ENCODE assay signal across 19 cellular contexts in the genomic region with DNA sequence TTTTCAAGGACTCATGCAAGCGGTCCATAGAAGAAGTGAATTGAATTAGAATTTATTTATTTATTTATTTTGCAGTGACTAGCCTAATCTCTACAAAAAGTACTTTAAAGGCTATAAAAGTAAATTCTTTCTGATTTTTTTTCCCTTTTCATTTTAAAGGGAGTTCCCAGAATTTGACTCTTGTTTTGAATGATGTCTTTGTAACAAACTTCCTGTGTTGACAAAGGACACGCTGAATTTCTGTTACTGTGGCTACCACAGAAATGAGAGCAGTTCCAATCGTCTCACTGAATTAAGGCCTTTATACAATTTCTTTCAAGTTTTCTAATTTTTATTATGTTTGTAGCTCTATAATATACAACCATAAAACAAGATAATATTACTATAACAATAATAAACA. TPM values are rescaled to one million over a fixed set of nuclear protein-coding genes. Genes with fewer than 3 reads are reported as not detected.
DNase-seq lines count a peak whose midpoint lies in the region; ATAC-seq, FAIRE-seq and TF ChIP-seq lines count a peak whose summit lies in the region.
"Had no signal": no experiment of that assay in that cellular context is flagged by ENCODE, and none has a peak within 500 bp of the region (broad histone marks: within the 10 kb centered on the region; RNA-seq: fewer than 3 reads in every experiment).

No MANE protein-coding gene starts in this region.

- H3K4me3 Mint-ChIP-seq in memory B cell, result no peak overlapping the region

- H3K27ac Mint-ChIP-seq in memory B cell, result no peak overlapping the region

- in situ Hi-C loops in GM12878 (cut with MboI), result no loop called here

- RAD21 ChIA-PET in GM12878 (lab: Charles Lee; ENCODE audit: unreplicated experiment), result interaction anchor here (1.0 to 2.1 kb wide), 3 partner anchors 63 to 74 kb away, joined by 3 to 8 read pairs (median 3); no protein-coding TSS in a partner anchor

- POLR2A ChIA-PET in GM12878 (lab: Charles Lee) (interaction anchor here (1.5 kb wide), 1 partner anchor 47 kb away, joined by 3 read pairs; no protein-coding TSS in a partner anchor), PC-9 (lab: Charles Lee; ENCODE audit: unreplicated experiment) (interaction anchor here (0.6 kb wide), 1 partner anchor 45 kb away, joined by 4 read pairs; no protein-coding TSS in a partner anchor)

- H2AFZ ChIP-seq in GM12878 (ENCODE audit: control insufficient read depth, low read depth, low read length) (no peak overlapping the region), PC-9 (no peak overlapping the region)

- no peak for TF ChIP-seq POLR2A in GM12878 (IDR thresholded peaks at IDR 0.05; ENCODE audit: low read depth, low read length)
- no peak for TF ChIP-seq POLR2A in vagina (IDR thresholded peaks at IDR 0.05)

- H3K4me1 ChIP-seq in left ventricle myocardium inferior (peaks cover 15% of the 10 kb centered on the region), right atrium auricular region (peaks cover 0 to 25% of the 10 kb centered on the region in 2 donors), GM12878 (ENCODE audit: control insufficient read depth, insufficient read depth, low read length) (peaks cover 32% of the 10 kb centered on the region), vagina (no peaks in the 10 kb centered on the region), PC-9 (replicated peaks; ENCODE audit: insufficient read depth) (peaks cover 41% of the 10 kb centered on the region)

- H3K36me3 Mint-ChIP-seq in memory B cell, result peaks cover 2% of the 10 kb centered on the region

- H3K27me3 ChIP-seq in left ventricle myocardium inferior (ENCODE audit: low read depth) (no peaks in the 10 kb centered on the region), right atrium auricular region (no peaks in the 10 kb centered on the region), GM12878 (replicated peaks in 1 of 2; ENCODE audit: control insufficient read depth in 2 of 2, insufficient read depth in 2 of 2, low read length in 1 of 2) (no peaks in the 10 kb centered on the region), vagina (no peaks in the 10 kb centered on the region), PC-9 (ENCODE audit: insufficient read depth, low read depth) (no peaks in the 10 kb centered on the region)
- H3K27me3 ChIP-seq: ovary had no signal

- SMC1A ChIA-PET in GM12878 (lab: Charles Lee; ENCODE audit: uncharacterized antibody, unreplicated experiment), result interaction anchor here (0.6 to 7.8 kb wide), 8 partner anchors 10 to 187 kb away, joined by 3 to 78 read pairs (median 4); a partner anchor contains a TSS

- no peaks in the 10 kb centered on the region for H3K9me3 ChIP-seq in left ventricle myocardium inferior (replicated peaks)
- no peaks in the 10 kb centered on the region for H3K9me3 ChIP-seq in right atrium auricular region
- H3K9me3 ChIP-seq in GM12878 (replicated peaks; ENCODE audit: control insufficient read depth, insufficient read depth, low read length), result peaks cover 2% of the 10 kb centered on the region; the same call in 2 of the 3 replicates
- H3K9me3 ChIP-seq in vagina, result no peaks in the 10 kb centered on the region
- H3K9me3 ChIP-seq in PC-9 (ENCODE audit: insufficient read depth, low read depth), result peaks cover 2% of the 10 kb centered on the region; the same call in 1 of the 2 replicates
- H3K9me3 ChIP-seq: ovary had no signal

- no peaks in the 10 kb centered on the region for H3K9me2 ChIP-seq in PC-9 (ENCODE audit: insufficient read depth)

- intact Hi-C loops in left ventricle myocardium inferior (cut with micrococcal nuclease), result no loop called here
- intact Hi-C loops in GM12878 (cut with micrococcal nuclease; ENCODE audit: unreplicated experiment), result no loop called here
- intact Hi-C loops in vagina (cut with DNase I), result no loop called here
- intact Hi-C loops in PC-9 (cut with micrococcal nuclease; ENCODE audit: unreplicated experiment), result no loop called here

- H3K27me3 Mint-ChIP-seq in memory B cell, result peaks cover 4% of the 10 kb centered on the region

- H3K4me1 Mint-ChIP-seq in memory B cell, result peaks cover 28% of the 10 kb centered on the region

- no peaks in the 10 kb centered on the region for H3K9me3 Mint-ChIP-seq in memory B cell

- H3K36me3 ChIP-seq in left ventricle myocardium inferior (no peaks in the 10 kb centered on the region), right atrium auricular region (no peaks in the 10 kb centered on the region), GM12878 (ENCODE audit: control insufficient read depth in 2 of 2, insufficient read depth in 2 of 2, low read length in 1 of 2) (no peaks in the 10 kb centered on the region), vagina (no peaks in the 10 kb centered on the region), PC-9 (ENCODE audit: low read depth) (no peaks in the 10 kb centered on the region)
- H3K36me3 ChIP-seq: ovary had no signal

- ATAC-seq in GM12878 (peak; percentile 49), memory B cell (ENCODE audit: low read depth) (peak; percentile 56), GM18511 (IDR thresholded peaks at IDR 0.05; ENCODE audit: unreplicated experiment) (no peak)
- ATAC-seq: esophagus mucosa had no signal

- H3K4me2 ChIP-seq in GM12878 (ENCODE audit: control insufficient read depth, insufficient read depth) (no peak overlapping the region), PC-9 (no peak overlapping the region)
- H3K4me2 ChIP-seq: KMS-11 had no signal

- H3K4me3 ChIP-seq in left ventricle myocardium inferior (no peak overlapping the region), right atrium auricular region (no peak overlapping the region), GM12878 (no peak overlapping the region), vagina (no peak overlapping the region), PC-9 (no peak overlapping the region)
- H3K4me3 ChIP-seq: ovary had no signal

- no peak for FAIRE-seq in GM12878 (lab: Jason Lieb, UNC)
- FAIRE-seq: H1, RCC 7860, urothelium cell line had no signal

- H4K20me1 ChIP-seq in GM12878 (ENCODE audit: control insufficient read depth, insufficient read depth) (no peaks in the 10 kb centered on the region), PC-9 (ENCODE audit: insufficient read depth) (no peaks in the 10 kb centered on the region)

- TF ChIP-seq EP300 in GM12878 (IDR thresholded peaks at IDR 0.05; ENCODE audit: borderline replicate concordance in 1 of 2, control insufficient read depth in 1 of 2, low read depth in 2 of 2, low read length in 2 of 2), result peak in 1 of 2 experiments; percentile 57; a peak in 1 of 4 replicates

- TF ChIP-seq CTCF in left ventricle myocardium inferior (IDR thresholded peaks at IDR 0.05; ENCODE audit: borderline replicate concordance), result no peak
- no peak for TF ChIP-seq CTCF in right atrium auricular region (IDR thresholded peaks at IDR 0.05)
- no peak for TF ChIP-seq CTCF in GM12878 (IDR thresholded peaks at IDR 0.05 in 2 of 3, conservative IDR thresholded peaks at IDR 0.05 in 1 of 3; ENCODE audit: control insufficient read depth in 2 of 3, extremely low read depth in 1 of 3, insufficient read depth in 1 of 3, low read depth in 3 of 3, low read length in 3 of 3)
- no peak for TF ChIP-seq CTCF in vagina (IDR thresholded peaks at IDR 0.05)
- TF ChIP-seq CTCF in PC-9 (conservative IDR thresholded peaks at IDR 0.05), result no peak

- no peak overlapping the region for H3K9ac ChIP-seq in GM12878 (ENCODE audit: control insufficient read depth, insufficient read depth, low read length)
- H3K9ac ChIP-seq: KMS-11 had no signal

- peaks cover 29% of the 10 kb centered on the region for H3F3A ChIP-seq in PC-9 (ENCODE audit: insufficient read depth, low read depth)

- H3K27ac ChIP-seq in left ventricle myocardium inferior (replicated peaks) (peak overlapping the region; percentile 10), right atrium auricular region (no peak overlapping the region), GM12878 (ENCODE audit: control insufficient read depth, insufficient read depth) (no peak overlapping the region), vagina (peak overlapping the region; percentile 42), PC-9 (no peak overlapping the region)
- H3K27ac ChIP-seq: KMS-11, ovary had no signal

- BruUV-seq in GM12878 (replicated peaks; lab: Mats Ljungman, UMichigan), result no TSS peak
- BruUV-seq in PC-9 (replicated peaks; lab: Mats Ljungman, UMichigan), result no TSS peak

- CTCF ChIA-PET in GM12878 (lab: Yijun Ruan, JAX), result interaction anchor here (1.0 to 7.8 kb wide), 5 partner anchors 15 to 187 kb away, joined by 3 to 131 read pairs (median 29); a partner anchor contains a TSS
- CTCF ChIA-PET in PC-9 (lab: Charles Lee), result no interaction called here

- WGBS in GM12878 (ENCODE audit: insufficient coverage, insufficient replicate concordance, low lambda C conversion rate, missing lambda C conversion rate), result 35% methylated on average over 3 of the region's 3 CpGs

- TF ChIP-seq RAD21 in GM12878 (IDR thresholded peaks at IDR 0.05; ENCODE audit: insufficient read depth, low read depth, low read length), result no peak

- no peaks in the 10 kb centered on the region for H3K79me2 ChIP-seq in GM12878 (ENCODE audit: control insufficient read depth, insufficient read depth, low read length)
- no peaks in the 10 kb centered on the region for H3K79me2 ChIP-seq in PC-9 (ENCODE audit: low read depth)

- no peak for DNase-seq in left ventricle myocardium inferior
- no peak for DNase-seq in right atrium auricular region (ENCODE audit: low spot score)
- no peak for DNase-seq in GM12878 (ENCODE audit: low read depth, low spot score)
- DNase-seq in memory B cell (ENCODE audit: low spot score in 2 of 2), result no peak
- DNase-seq in vagina (ENCODE audit: extremely low spot score in 2 of 2), result no peak
- no peak for DNase-seq in A172 (ENCODE audit: low spot score)
- DNase-seq in PC-9, result no peak
- DNase-seq: activated CD4-positive, alpha-beta T cell treated with anti-CD3 and anti-CD28 coated beads, Interleukin-2, amount 50 U/mL, for 1 hour; activated gamma-delta T cell treated with Interleukin-2 at 50 U/mL for 16 hours; mammary epithelial cell; NCI-H1694 treated with DMSO at 0.1 percent for 48 hours; NCI-H524 treated with DMSO at 0.1 percent for 48 hours; ovary had no signal

RNA-seq across cellular contexts. Expression of a gene that starts 46.3 kb away (rescaled TPM):
- total RNA-seq in left ventricle myocardium inferior, result 8.2 TPM
- 10 to 100 TPM; 15.5 to 19.0 TPM for total RNA-seq in right atrium auricular region
- 45.1 and 47.9 TPM in 2 replicates for total RNA-seq in GM12878 (2013; cell fraction: nucleolus; rRNA removed)
- 18.3 and 19.5 TPM in 2 replicates for total RNA-seq in GM12878 (2014; rRNA removed)
- total RNA-seq in GM12878 (2014; rRNA removed; fragmentation: Illumina TruSeq; extraction: Trizol), result 14.8 and 17.2 TPM in 2 replicates
- total RNA-seq in GM12878 (2021), result 19.6 and 23.5 TPM in 2 replicates
- polyA plus RNA-seq in GM12878 (2011; ENCODE audit: low read depth), result 14.1 TPM
- polyA plus RNA-seq in GM12878 (2011; rRNA removed), result 28.0 and 32.0 TPM in 2 replicates
- 18.7 and 20.1 TPM in 2 replicates for polyA plus RNA-seq in GM12878 (2011; cell fraction: cytosol; rRNA removed)
- 27.4 and 28.2 TPM in 2 replicates for polyA plus RNA-seq in GM12878 (2011; cell fraction: nucleus; rRNA removed)
- 14.0 and 18.7 TPM in 2 replicates for polyA plus RNA-seq in GM12878 (2012)
- polyA plus RNA-seq in GM12878 (2014; fragmentation: Illumina TruSeq; extraction: Trizol), result 19.1 and 24.1 TPM in 2 replicates
- 1 to 10 TPM; 4.1 to 4.5 TPM for polyA plus RNA-seq in GM12878 (2014; fragmentation: Nextera tagmentation; extraction: Ambion mirVana)
- polyA plus RNA-seq in GM12878 (2014; rRNA removed), result 13.7 and 17.1 TPM in 2 replicates
- 10 to 100 TPM; 12.0 to 14.2 TPM for polyA plus RNA-seq in GM12878 (2016; fragmentation: Nextera tagmentation; extraction: Ambion mirVana)
- 24.7 and 26.7 TPM in 2 replicates for polyA minus RNA-seq in GM12878 (2011; rRNA and poly(A)+ RNA removed)
- 9.6 and 12.5 TPM in 2 replicates for polyA minus RNA-seq in GM12878 (2011; cell fraction: cytosol; rRNA and poly(A)+ RNA removed)
- 10.8 and 17.7 TPM in 2 replicates for polyA minus RNA-seq in GM12878 (2011; cell fraction: nucleus; rRNA and poly(A)+ RNA removed)
- 19.4 TPM for total RNA-seq in vagina
- total RNA-seq in A172 (2014; rRNA removed; shearing (Covaris generic)), result 22.4 and 26.1 TPM in 2 replicates
- total RNA-seq in PC-9 (2021), result 13.3 and 15.0 TPM in 2 replicates

Comparison
In these comparisons a context has a peak if more than half of its experiments do, and no peak if none do; other contexts are left out.
1. H3K27ac ChIP-seq: peak in left ventricle myocardium inferior (single experiment) and vagina (single experiment); none in right atrium auricular region (0 of 2), GM12878 (single experiment) and PC-9 (single experiment).